26 cellular contexts compared by ENCODE assay signal in genomic region chr16:27149986-27150385, GRCh38. TPM values are rescaled to one million over a fixed set of nuclear protein-coding genes. Genes with fewer than 3 reads are reported as not detected.
DNase-seq lines count a peak whose midpoint lies in the region; ATAC-seq, FAIRE-seq and TF ChIP-seq lines count a peak whose summit lies in the region.
"Had no signal": no experiment of that assay in that cellular context is flagged by ENCODE, and none has a peak within 500 bp of the region (broad histone marks: within the 10 kb centered on the region; RNA-seq: fewer than 3 reads in every experiment).

No MANE protein-coding gene starts in this region.

- H3K4me3 ChIP-seq in brain microvascular endothelial cell (ENCODE audit: low read depth, low read length) = no peak overlapping the region
- H3K4me3 ChIP-seq: gastrocnemius medialis had no signal

- FAIRE-seq in GM12892 (lab: Jason Lieb, UNC) = peak; percentile 44

- H3K27ac ChIP-seq in brain microvascular endothelial cell = no peak overlapping the region
- H3K27ac ChIP-seq: gastrocnemius medialis, KMS-11 had no signal

- no peaks in the 10 kb centered on the region for H3K36me3 ChIP-seq in brain microvascular endothelial cell (replicated peaks)
- H3K36me3 ChIP-seq: gastrocnemius medialis had no signal

- no peak for TF ChIP-seq CTCF in brain microvascular endothelial cell (IDR thresholded peaks at IDR 0.05; ENCODE audit: low read depth, low read length, missing control alignments)

- in situ Hi-C loops in brain microvascular endothelial cell (cut with HindIII; ENCODE audit: low pct_ligation_motif_present, low sequenced_read_pairs) = no loop called here

- TF ChIP-seq POLR2A in GM12892 (IDR thresholded peaks at IDR 0.05; ENCODE audit: low read depth, low read length) = no peak

- DNase-seq in GM12892 (ENCODE audit: insufficient read length) (peak; percentile 20), brain microvascular endothelial cell (no peak), NCI-H510A (lab: John Stamatoyannopoulos, UW) (no peak), NCI-H1436 (lab: John Stamatoyannopoulos, UW) (no peak)
- no peak for DNase-seq in activated effector memory CD4-positive, alpha-beta T cell treated with Interleukin-2 at 50 U/mL for 16 hours
- DNase-seq: activated CD4-positive, alpha-beta T cell treated with anti-CD3 and anti-CD28 coated beads for 4 hours; activated CD8-positive, alpha-beta memory T cell treated with anti-CD3 and anti-CD28 coated beads, Interleukin-2, amount 50 U/mL, for 4 hours; activated effector memory CD4-positive, alpha-beta T cell treated with anti-CD3 and anti-CD28 coated beads, Interleukin-2, amount 50 U/mL, for 16 hours; amniotic stem cell; caudate nucleus; gastrocnemius medialis; GDM1; kidney glomerular epithelial cell; mammary epithelial cell; NCI-H1048; NCI-H2107; NCI-H524 treated with DMSO at 0.1 percent for 48 hours; occipital lobe; SIG-M5; stimulated activated CD4-positive, alpha-beta T cell treated with anti-CD3 and anti-CD28 coated beads, Interleukin-4, amount 100 ng/mL, for 24 hours; T-helper 1 cell had no signal

- peak; percentile 71 for ATAC-seq in GM19023 (IDR thresholded peaks at IDR 0.05; ENCODE audit: unreplicated experiment)
- ATAC-seq in HG02870 (IDR thresholded peaks at IDR 0.05; ENCODE audit: unreplicated experiment) = peak; percentile 66
- peak; percentile 83 for ATAC-seq in HG03565 (IDR thresholded peaks at IDR 0.05; ENCODE audit: unreplicated experiment)
- ATAC-seq: esophagus mucosa, gastrocnemius medialis had no signal

- no peaks in the 10 kb centered on the region for H3K27me3 ChIP-seq in brain microvascular endothelial cell (replicated peaks)
- H3K27me3 ChIP-seq: gastrocnemius medialis had no signal

RNA-seq across cellular contexts. Expression of gene KDM8, which starts 53.3 kb away (rescaled TPM):
- 2.3 TPM for polyA plus RNA-seq in GM12892 (2012; ENCODE audit: missing spikeins)
